ENCODE assay signal across 8 cellular contexts in the genomic region with DNA sequence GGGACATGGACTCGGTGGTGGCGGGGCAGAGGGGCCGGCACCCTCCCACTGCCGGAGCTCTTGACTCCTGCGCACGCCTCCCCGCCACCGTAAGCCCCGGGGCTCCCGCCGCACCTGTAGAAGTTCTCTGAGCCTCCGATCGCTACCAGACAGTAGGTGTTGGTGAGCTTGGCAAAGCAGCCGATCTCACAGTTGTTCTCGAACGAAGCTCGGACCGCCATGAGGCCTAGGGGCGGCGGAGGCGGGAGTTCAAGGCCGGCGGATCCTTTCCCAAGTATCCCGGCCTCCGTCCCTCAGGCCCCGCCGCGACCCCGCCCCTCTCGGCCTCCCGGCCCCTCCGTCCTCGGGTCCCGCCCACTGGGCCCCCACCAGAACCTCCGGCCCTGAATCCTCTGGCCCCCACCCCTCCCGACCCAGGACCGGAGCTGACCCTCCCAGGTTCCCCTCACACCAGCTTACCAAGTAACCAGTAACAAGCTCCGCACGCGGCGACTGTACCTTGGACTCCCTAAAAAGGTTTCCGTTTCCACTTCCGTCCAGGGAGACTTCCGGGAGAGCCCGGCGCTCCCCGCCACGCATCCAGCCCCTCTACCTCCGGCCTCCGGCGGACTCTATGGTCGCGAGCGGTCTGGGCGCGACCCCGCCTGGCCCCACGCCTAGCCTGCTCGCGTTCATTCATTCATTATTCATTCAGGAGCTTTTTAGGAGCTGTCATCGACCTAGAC. TPM values are rescaled to one million over a fixed set of nuclear protein-coding genes. Genes with fewer than 3 reads are reported as not detected.
DNase-seq lines count a peak whose midpoint lies in the region; ATAC-seq and TF ChIP-seq lines count a peak whose summit lies in the region.

A gene (minus strand): TSS at position 506 of the 725 bp plus-strand sequence. CDS start 285 bp downstream, at position 221.

- H3K27me3 ChIP-seq in CD8-positive, alpha-beta memory T cell (ENCODE audit: insufficient read depth, low read length, poor library complexity, severe bottlenecking) = no peaks in the 10 kb centered on the region
- H3K27me3 ChIP-seq in Panc1 (ENCODE audit: control insufficient read depth, insufficient read depth, low read length) (no peaks in the 10 kb centered on the region), esophagus squamous epithelium (no peaks in the 10 kb centered on the region), muscle layer of duodenum (ENCODE audit: low read depth, low read length) (no peaks in the 10 kb centered on the region)

- 0 to 1% methylated on average over 6 to 21 of the region's 61 CpGs for WGBS in esophagus squamous epithelium, 2 donors

- H3K4me3 Mint-ChIP-seq in CD8-positive, alpha-beta memory T cell = peak within 1 kb of the TSS; percentile 87 to 98 (median 96)
- H3K4me3 Mint-ChIP-seq in IgD-negative memory B cell = peak within 1 kb of the TSS; percentile 96 to 100 (median 98)

- in situ Hi-C loops in Panc1 (cut with HindIII; ENCODE audit: low pct_unique_long_range_greater_than_20kb, low sequenced_read_pairs) = no loop called here

- peak in 1 of 4 donors; percentile 42 for TF ChIP-seq POLR2A in esophagus squamous epithelium (IDR thresholded peaks at IDR 0.05)

- H3K4me3 ChIP-seq in CD8-positive, alpha-beta memory T cell (ENCODE audit: low read length) = peak within 1 kb of the TSS; percentile 72
- H3K4me3 ChIP-seq in Panc1 (ENCODE audit: low read depth in 2 of 2, low read length in 2 of 2) (peak within 1 kb of the TSS; percentile 91 to 94), esophagus squamous epithelium (peak within 1 kb of the TSS; percentile 71 to 92 (median 88)), muscle layer of duodenum (ENCODE audit: low read depth in 1 of 2, low read length in 2 of 2) (peak within 1 kb of the TSS; percentile 91 to 99)

- H3K9me3 Mint-ChIP-seq in CD8-positive, alpha-beta memory T cell = no peaks in the 10 kb centered on the region
- H3K9me3 Mint-ChIP-seq in IgD-negative memory B cell = no peaks in the 10 kb centered on the region

- peaks cover 28 to 41% (median 32%) of the 10 kb centered on the region in 3 donors for H3K4me1 Mint-ChIP-seq in CD8-positive, alpha-beta memory T cell
- peaks cover 14 to 31% (median 28%) of the 10 kb centered on the region in 3 donors for H3K4me1 Mint-ChIP-seq in IgD-negative memory B cell

- H3K27ac Mint-ChIP-seq in CD8-positive, alpha-beta memory T cell = peak within 1 kb of the TSS; percentile 84 to 99 (median 92)
- H3K27ac Mint-ChIP-seq in IgD-negative memory B cell = peak within 1 kb of the TSS; percentile 21 to 90 (median 33)

- H3K27me3 Mint-ChIP-seq in CD8-positive, alpha-beta memory T cell = peaks cover 0 to 1% of the 10 kb centered on the region in 2 donors
- no peaks in the 10 kb centered on the region for H3K27me3 Mint-ChIP-seq in IgD-negative memory B cell

- H3K27ac ChIP-seq in CD8-positive, alpha-beta memory T cell (ENCODE audit: low read depth, low read length) = peak within 1 kb of the TSS; percentile 75
- H3K27ac ChIP-seq in Panc1 (ENCODE audit: low read length) (peak within 1 kb of the TSS; percentile 98), esophagus squamous epithelium (peak within 1 kb of the TSS; percentile 93 to 98 (median 96)), muscle layer of duodenum (ENCODE audit: low read length) (peak within 1 kb of the TSS; percentile 87)

- no peaks in the 10 kb centered on the region for H3K9me3 ChIP-seq in CD8-positive, alpha-beta memory T cell (ENCODE audit: low read length)
- H3K9me3 ChIP-seq in Panc1 (ENCODE audit: control insufficient read depth, insufficient read depth, low read depth, low read length) (no peaks in the 10 kb centered on the region), esophagus squamous epithelium (no peaks in the 10 kb centered on the region), muscle layer of duodenum (ENCODE audit: control insufficient read depth in 1 of 2, low read length in 2 of 2) (no peaks in the 10 kb centered on the region)

- POLR2A ChIA-PET in CD8-positive, alpha-beta memory T cell (lab: Charles Lee) = interaction anchor here (0.5 to 1.5 kb wide), 11 partner anchors 12 to 1790 kb away, joined by 3 to 6 read pairs (median 4); a partner anchor contains a TSS
- POLR2A ChIA-PET in Panc1 (lab: Charles Lee) = interaction anchor here (0.6 to 0.9 kb wide), 12 partner anchors 14 to 1727 kb away, joined by 3 to 9 read pairs (median 5); no protein-coding TSS in a partner anchor

- peak; percentile 91 for ATAC-seq in Panc1

- peaks cover 0 to 38% (median 12%) of the 10 kb centered on the region in 3 donors for H3K36me3 Mint-ChIP-seq in CD8-positive, alpha-beta memory T cell
- H3K36me3 Mint-ChIP-seq in IgD-negative memory B cell = peaks cover 8% of the 10 kb centered on the region

- CTCF ChIA-PET in CD8-positive, alpha-beta memory T cell (lab: Charles Lee) = interaction anchor here (0.9 to 2.5 kb wide), 7 partner anchors 9 to 188 kb away, joined by 3 to 13 read pairs (median 3); no protein-coding TSS in a partner anchor
- CTCF ChIA-PET in Panc1 (lab: Charles Lee) = interaction anchor here (0.6 to 0.8 kb wide), 3 partner anchors 60 to 163 kb away, joined by 3 to 5 read pairs (median 3); no protein-coding TSS in a partner anchor

- peak; percentile 53 to 77 (median 61) for DNase-seq in CD8-positive, alpha-beta memory T cell
- DNase-seq in GM20000 (ENCODE audit: low spot score) (peak; percentile 95), Panc1 (ENCODE audit: low read depth, low spot score) (no peak), esophagus squamous epithelium (lab: John Stamatoyannopoulos, UW) (peak; percentile 17)
- peak; percentile 87 to 88 for DNase-seq in activated T-cell treated with anti-CD3 and anti-CD28 coated beads, Interleukin-2, amount 50 U/mL, for 48 hours
- DNase-seq in stimulated activated CD8-positive, alpha-beta memory T cell treated with anti-CD3 and anti-CD28 coated beads, Interleukin-7, amount 100 ng/mL, for 4 hours (ENCODE audit: low read depth in 2 of 2) = peak; percentile 52 to 62

- intact Hi-C loops in Panc1 (cut with micrococcal nuclease; ENCODE audit: unreplicated experiment) (no loop called here), esophagus squamous epithelium (cut with DNase I) (no loop called here)

- peaks cover 14% of the 10 kb centered on the region for H3K4me1 ChIP-seq in CD8-positive, alpha-beta memory T cell (ENCODE audit: insufficient read depth, low read length)
- H3K4me1 ChIP-seq in Panc1 (ENCODE audit: control insufficient read depth, insufficient read depth, low read length) (peaks cover 21% of the 10 kb centered on the region), esophagus squamous epithelium (peaks cover 19 to 63% (median 27%) of the 10 kb centered on the region in 3 donors), muscle layer of duodenum (ENCODE audit: control insufficient read depth in 1 of 2, insufficient read depth in 2 of 2, low read length in 2 of 2) (peaks cover 5 to 8% of the 10 kb centered on the region in 2 donors)

- no TSS peak for BruUV-seq in Panc1 (replicated peaks; lab: Mats Ljungman, UMichigan)

- H3K36me3 ChIP-seq in CD8-positive, alpha-beta memory T cell (ENCODE audit: insufficient read depth, low read length) = peaks cover 14% of the 10 kb centered on the region
- H3K36me3 ChIP-seq in Panc1 (ENCODE audit: control insufficient read depth, insufficient read depth, low read length) = peaks cover 9% of the 10 kb centered on the region
- H3K36me3 ChIP-seq in esophagus squamous epithelium = peaks cover 8 to 64% (median 13%) of the 10 kb centered on the region in 3 donors
- H3K36me3 ChIP-seq in muscle layer of duodenum (ENCODE audit: control insufficient read depth in 1 of 2, insufficient read depth in 2 of 2, low read length in 2 of 2) = peaks cover 14 to 16% of the 10 kb centered on the region in 2 donors

- no peak for TF ChIP-seq CTCF in GM20000 (IDR thresholded peaks at IDR 0.05; ENCODE audit: extremely low read depth, missing control alignments)
- TF ChIP-seq CTCF in Panc1 (IDR thresholded peaks at IDR 0.05) = no peak
- no peak for TF ChIP-seq CTCF in esophagus squamous epithelium (IDR thresholded peaks at IDR 0.05)

RNA-seq across cellular contexts. Expression of the gene that starts here (rescaled TPM):
- 100 to 1,000 TPM; 204 to 207 TPM for total RNA-seq in CD8-positive, alpha-beta memory T cell
- polyA plus RNA-seq in CD8-positive, alpha-beta memory T cell = 171 TPM
- polyA plus RNA-seq in IgD-negative memory B cell = 204 TPM
- total RNA-seq in Panc1 (2021; ENCODE audit: unreplicated experiment) (258 TPM), esophagus squamous epithelium (100 to 1,000 TPM; 176 to 240 (median 198) TPM)
- polyA plus RNA-seq in Panc1 (2012; ENCODE audit: insufficient read length) = 285 TPM
